In genomic region chr4:69934150-69934549, GRCh38 we compare ENCODE assay signal across 37 cellular contexts. TPM values are rescaled to one million over a fixed set of nuclear protein-coding genes. Genes with fewer than 3 reads are reported as not detected.
"Had no signal": no experiment of that assay in that cellular context is flagged by ENCODE, and none has a peak within 500 bp of the region (broad histone marks: within the 10 kb centered on the region; RNA-seq: fewer than 3 reads in every experiment).

No MANE protein-coding gene starts in this region.

- FAIRE-seq: pancreas had no signal

- H3K36me3 ChIP-seq: gastrocnemius medialis, left lung, neutrophil, pancreas, thyroid gland, vagina had no signal

- H3K9me3 Mint-ChIP-seq: dendritic cell treated with granulocyte-macrophage colony-stimulating factor and Interleukin-4, amounts not matched to agents 40 ng/mL and 50 ng/mL, for 4 days; endodermal cell; mesothelial cell of epicardium; naive B cell; natural killer cell treated with Interleukin-12 subunit alpha and Interleukin-12 subunit beta and Interleukin-15 and Interleukin-18, amount 100 ng/mL, for 72 hours; neural crest cell; stimulated activated naive CD8-positive, alpha-beta T cell treated with anti-CD3 and anti-CD28 coated beads, Interleukin-15, amount 100 ng/mL, for 72 hours had no signal

- H3K4me3 Mint-ChIP-seq: dendritic cell treated with granulocyte-macrophage colony-stimulating factor and Interleukin-4, amounts not matched to agents 40 ng/mL and 50 ng/mL, for 4 days; endodermal cell; mesothelial cell of epicardium; naive B cell; natural killer cell treated with Interleukin-12 subunit alpha and Interleukin-12 subunit beta and Interleukin-15 and Interleukin-18, amount 100 ng/mL, for 72 hours; neural crest cell; stimulated activated naive CD8-positive, alpha-beta T cell treated with anti-CD3 and anti-CD28 coated beads, Interleukin-15, amount 100 ng/mL, for 72 hours had no signal

- H3K9me3 ChIP-seq: gastrocnemius medialis, left lung, mucosa of descending colon, neutrophil, pancreas, thyroid gland, vagina had no signal

- H3K27me3 Mint-ChIP-seq: dendritic cell treated with granulocyte-macrophage colony-stimulating factor and Interleukin-4, amounts not matched to agents 40 ng/mL and 50 ng/mL, for 4 days; naive B cell; natural killer cell treated with Interleukin-12 subunit alpha and Interleukin-12 subunit beta and Interleukin-15 and Interleukin-18, amount 100 ng/mL, for 72 hours; progenitor cell of endocrine pancreas; stimulated activated naive CD8-positive, alpha-beta T cell treated with anti-CD3 and anti-CD28 coated beads, Interleukin-15, amount 100 ng/mL, for 72 hours had no signal

- DNase-seq: effector CD8-positive, alpha-beta T cell; endodermal cell; foreskin fibroblast; gastrocnemius medialis; head of caudate nucleus; left cardiac atrium; left lung; mesenchymal stem cell; mucosa of descending colon; naive B cell; pancreas; stimulated activated CD4-positive, alpha-beta T cell treated with anti-CD3 and anti-CD28 coated beads, Interleukin-12 subunit alpha, Interleukin-12 subunit beta, amount 100 ng/mL, for 4 hours; stimulated activated CD4-positive, alpha-beta T cell treated with anti-CD3 and anti-CD28 coated beads, Interleukin-1b, Interleukin-23, amount 100 ng/mL, for 48 hours; stimulated activated CD4-positive, alpha-beta T cell treated with anti-CD3 and anti-CD28 coated beads, Interleukin-4, amount 100 ng/mL, for 1 hour; stimulated activated CD8-positive, alpha-beta memory T cell treated with anti-CD3 and anti-CD28 coated beads, Interleukin-4, amount 100 ng/mL, for 48 hours; stimulated activated naive CD4-positive, alpha-beta T cell; stimulated activated naive CD8-positive, alpha-beta T cell treated with anti-CD3 and anti-CD28 coated beads, Interleukin-15, amount 100 ng/mL, for 72 hours; thyroid gland; trophoblast cell had no signal

- H3K4me1 ChIP-seq: gastrocnemius medialis, left lung, pancreas, thyroid gland, vagina had no signal

- ATAC-seq: esophagus mucosa; gastrocnemius medialis; left cardiac atrium; left lung; mucosa of descending colon; natural killer cell treated with Interleukin-12 subunit alpha and Interleukin-12 subunit beta and Interleukin-15 and Interleukin-18, amount 100 ng/mL, for 72 hours; pancreas; sciatic nerve; stimulated activated naive CD8-positive, alpha-beta T cell treated with anti-CD3 and anti-CD28 coated beads, Interleukin-15, amount 100 ng/mL, for 72 hours had no signal

- H3K27ac Mint-ChIP-seq: dendritic cell treated with granulocyte-macrophage colony-stimulating factor and Interleukin-4, amounts not matched to agents 40 ng/mL and 50 ng/mL, for 4 days; endodermal cell; mesothelial cell of epicardium; naive B cell; natural killer cell treated with Interleukin-12 subunit alpha and Interleukin-12 subunit beta and Interleukin-15 and Interleukin-18, amount 100 ng/mL, for 72 hours; progenitor cell of endocrine pancreas; stimulated activated naive CD8-positive, alpha-beta T cell treated with anti-CD3 and anti-CD28 coated beads, Interleukin-15, amount 100 ng/mL, for 72 hours had no signal

- H3K36me3 Mint-ChIP-seq: mesothelial cell of epicardium; naive B cell; natural killer cell treated with Interleukin-12 subunit alpha and Interleukin-12 subunit beta and Interleukin-15 and Interleukin-18, amount 100 ng/mL, for 72 hours had no signal

- H3K4me1 Mint-ChIP-seq: endodermal cell; naive B cell; stimulated activated naive CD8-positive, alpha-beta T cell treated with anti-CD3 and anti-CD28 coated beads, Interleukin-15, amount 100 ng/mL, for 72 hours had no signal

- H3K27ac ChIP-seq: epithelial cell of prostate, gastrocnemius medialis, left lung, neutrophil, pancreas, thyroid gland, vagina had no signal

- H3K4me3 ChIP-seq: gastrocnemius medialis, left lung, mucosa of descending colon, pancreas, smooth muscle cell, thyroid gland, vagina had no signal

- H3K4me2 ChIP-seq: smooth muscle cell had no signal

- H3K27me3 ChIP-seq: gastrocnemius medialis, left lung, neutrophil, pancreas, thyroid gland, vagina had no signal

RNA-seq across cellular contexts. Expression of gene CSN1S1, which starts 3.3 kb away (rescaled TPM):
- total RNA-seq: endodermal cell; esophagus mucosa; gastrocnemius medialis; glomerular endothelial cell; kidney epithelial cell; left lung; lung microvascular endothelial cell; mesothelial cell of epicardium; mucosa of descending colon; natural killer cell treated with Interleukin-12 subunit alpha and Interleukin-12 subunit beta and Interleukin-15 and Interleukin-18, amount 100 ng/mL, for 72 hours; neural crest cell; progenitor cell of endocrine pancreas; sciatic nerve; smooth muscle cell; temporal lobe; thyroid gland; ureter; vagina had no signal
- polyA plus RNA-seq: smooth muscle cell had no signal

RNA-seq across cellular contexts. Expression of gene CSN2, which starts 31.4 kb away (rescaled TPM):
- total RNA-seq: endodermal cell; esophagus mucosa; gastrocnemius medialis; glomerular endothelial cell; kidney epithelial cell; left cardiac atrium; left lung; lower leg skin; lung microvascular endothelial cell; mesothelial cell of epicardium; mucosa of descending colon; natural killer cell treated with Interleukin-12 subunit alpha and Interleukin-12 subunit beta and Interleukin-15 and Interleukin-18, amount 100 ng/mL, for 72 hours; neural crest cell; omental fat pad; pancreas; progenitor cell of endocrine pancreas; sciatic nerve; smooth muscle cell; temporal lobe; thyroid gland; ureter; vagina had no signal
- polyA plus RNA-seq: pancreas, smooth muscle cell had no signal
